ENCODE assay signal across 8 cellular contexts in genomic region chr19:39428309-39429112, GRCh38. TPM values are rescaled to one million over a fixed set of nuclear protein-coding genes. Genes with fewer than 3 reads are reported as not detected.
DNase-seq lines count a peak whose midpoint lies in the region; ATAC-seq and TF ChIP-seq lines count a peak whose summit lies in the region.

No MANE protein-coding gene starts in this region.

- CTCF ChIA-PET in Panc1 (lab: Charles Lee) = interaction anchor here (0.5 to 7.9 kb wide), 22 partner anchors 10 to 477 kb away, joined by 3 to 147 read pairs (median 5); partner anchors contain the start of genes DLL3, DYRK1B, EID2B and FBL

- peak overlapping the region; percentile 56 for H3K4me2 ChIP-seq in neural progenitor cell

- no peaks in the 10 kb centered on the region for H3K9me3 Mint-ChIP-seq in neural progenitor cell

- H3K27ac Mint-ChIP-seq in neural progenitor cell = peak overlapping the region; percentile 96

- intact Hi-C loops in Panc1 (cut with micrococcal nuclease; ENCODE audit: unreplicated experiment) = loop anchor here (5.0 kb wide), 1 partner anchor 396 kb away; the partner anchor contains the start of gene FBXO27

- ATAC-seq in Panc1 = peak; percentile 70
- ATAC-seq in GM21447 (IDR thresholded peaks at IDR 0.05; ENCODE audit: unreplicated experiment) = no peak

- H3K9me3 ChIP-seq in Panc1 (ENCODE audit: control insufficient read depth, insufficient read depth, low read depth, low read length) (no peaks in the 10 kb centered on the region), neural progenitor cell (ENCODE audit: low read depth) (no peaks in the 10 kb centered on the region)

- peaks cover 4% of the 10 kb centered on the region for H3K27me3 Mint-ChIP-seq in neural progenitor cell (ENCODE audit: insufficient read depth, low read depth)

- H3K4me3 Mint-ChIP-seq in neural progenitor cell = peak overlapping the region; percentile 73

- DNase-seq in AG10803 (ENCODE audit: low read depth) (peak; percentile 93), Panc1 (ENCODE audit: low read depth, low spot score) (peak; percentile 92), fibroblast of pulmonary artery (ENCODE audit: low read depth) (peak; percentile 94), neural progenitor cell (ENCODE audit: low spot score) (peak; percentile 91), NCI-H2107 (lab: John Stamatoyannopoulos, UW) (no peak), NOMO-1 treated with DMSO at 0.1 percent for 48 hours (lab: John Stamatoyannopoulos, UW; ENCODE audit: unreplicated experiment) (no peak), GM13976 (ENCODE audit: low spot score) (no peak)

- peaks cover 15% of the 10 kb centered on the region for H4K20me1 ChIP-seq in neural progenitor cell (ENCODE audit: low read depth)

- no peak overlapping the region for H2AFZ ChIP-seq in neural progenitor cell (replicated peaks)

- H3K4me3 ChIP-seq in AG10803 (ENCODE audit: low read length) = peak overlapping the region; percentile 20; the same call in 1 of the 2 replicates
- peak overlapping the region; percentile 0 to 17; a peak in 3 of 4 replicates for H3K4me3 ChIP-seq in Panc1 (ENCODE audit: low read depth in 2 of 2, low read length in 2 of 2)
- H3K4me3 ChIP-seq in fibroblast of pulmonary artery (replicated peaks; ENCODE audit: low read depth, low read length) = no peak overlapping the region
- H3K4me3 ChIP-seq in neural progenitor cell = no peak overlapping the region

- POLR2A ChIA-PET in Panc1 (lab: Charles Lee) = interaction anchor here (0.6 to 5.3 kb wide), 25 partner anchors 7 to 405 kb away, joined by 3 to 230 read pairs (median 5); partner anchors contain the start of genes DYRK1B, EID2, EID2B and MED29

- peaks cover 24% of the 10 kb centered on the region for H3K36me3 ChIP-seq in Panc1 (ENCODE audit: control insufficient read depth, insufficient read depth, low read length)
- peaks cover 4% of the 10 kb centered on the region for H3K36me3 ChIP-seq in neural progenitor cell

- H3K27ac ChIP-seq in Panc1 (ENCODE audit: low read length) (peak overlapping the region; percentile 86), neural progenitor cell (peak overlapping the region; percentile 95)

- TF ChIP-seq CTCF in AG10803 (conservative IDR thresholded peaks at IDR 0.05; ENCODE audit: low read length) (peak; percentile 20), Panc1 (IDR thresholded peaks at IDR 0.05) (no peak), fibroblast of pulmonary artery (IDR thresholded peaks at IDR 0.05; ENCODE audit: low read length, missing control alignments) (no peak), neural progenitor cell (IDR thresholded peaks at IDR 0.05) (no peak), GM13976 (IDR thresholded peaks at IDR 0.05; ENCODE audit: borderline replicate concordance, control extremely low read depth, extremely low read depth, insufficient read depth, missing control alignments) (no peak)

- in situ Hi-C loops in Panc1 (cut with HindIII; ENCODE audit: low pct_unique_long_range_greater_than_20kb, low sequenced_read_pairs) = loop anchor here (5.0 kb wide), 2 partner anchors 36 to 74 kb away; partner anchors contain the start of genes MED29 and PAF1
- in situ Hi-C loops in GM13976 (cut with MboI; ENCODE audit: low sequenced_read_pairs, unreplicated experiment) = no loop called here

- peaks cover 75% of the 10 kb centered on the region for H3K4me1 ChIP-seq in Panc1 (ENCODE audit: control insufficient read depth, insufficient read depth, low read length)
- peaks cover 10% of the 10 kb centered on the region for H3K4me1 ChIP-seq in neural progenitor cell

- H3K9ac ChIP-seq in neural progenitor cell = no peak overlapping the region

- H3K27me3 ChIP-seq in Panc1 (ENCODE audit: control insufficient read depth, insufficient read depth, low read length) (no peaks in the 10 kb centered on the region), neural progenitor cell (no peaks in the 10 kb centered on the region)

- no TSS peak for BruUV-seq in Panc1 (replicated peaks; lab: Mats Ljungman, UMichigan)

- peaks cover 24% of the 10 kb centered on the region for H3K4me1 Mint-ChIP-seq in neural progenitor cell

- peaks cover 59% of the 10 kb centered on the region for H3F3A ChIP-seq in neural progenitor cell (ENCODE audit: low read depth)

- peaks cover 22% of the 10 kb centered on the region for H3K36me3 Mint-ChIP-seq in neural progenitor cell

- peaks cover 8% of the 10 kb centered on the region for H3K79me2 ChIP-seq in neural progenitor cell (ENCODE audit: low read depth)

RNA-seq across cellular contexts. Expression of gene RPS16, which starts 7.2 kb away (rescaled TPM):
- total RNA-seq in Panc1 (2021; ENCODE audit: unreplicated experiment) (27,832 TPM), neural progenitor cell (ENCODE audit: low replicate concordance) (94.8 and 268 TPM in 2 replicates)
- 38,578 TPM for polyA plus RNA-seq in Panc1 (2012; ENCODE audit: insufficient read length)

RNA-seq across cellular contexts. Expression of gene PLEKHG2, which starts 16.0 kb away (rescaled TPM):
- total RNA-seq in Panc1 (2021; ENCODE audit: unreplicated experiment) (1,988 TPM), neural progenitor cell (ENCODE audit: low replicate concordance) (10.7 and 46.9 TPM in 2 replicates)
- 2,032 TPM for polyA plus RNA-seq in Panc1 (2012; ENCODE audit: insufficient read length)

RNA-seq across cellular contexts. Expression of gene SUPT5H, which starts 16.9 kb away (rescaled TPM):
- total RNA-seq in Panc1 (2021; ENCODE audit: unreplicated experiment) (1,614 TPM), neural progenitor cell (ENCODE audit: low replicate concordance) (48.5 and 84.3 TPM in 2 replicates)
- polyA plus RNA-seq in Panc1 (2012; ENCODE audit: insufficient read length) = 1,718 TPM

RNA-seq across cellular contexts. Expression of gene ZFP36, which starts 21.9 kb away (rescaled TPM):
- total RNA-seq in Panc1 (2021; ENCODE audit: unreplicated experiment) (414 TPM), neural progenitor cell (ENCODE audit: low replicate concordance) (1.2 TPM in 1 of 2 replicates, not detected in the other)
- 369 TPM for polyA plus RNA-seq in Panc1 (2012; ENCODE audit: insufficient read length)

RNA-seq across cellular contexts. Expression of gene MED29, which starts 37.3 kb away (rescaled TPM):
- 739 TPM for total RNA-seq in Panc1 (2021; ENCODE audit: unreplicated experiment)
- 764 TPM for polyA plus RNA-seq in Panc1 (2012; ENCODE audit: insufficient read length)
- total RNA-seq in neural progenitor cell (ENCODE audit: low replicate concordance) = 27.0 and 28.2 TPM in 2 replicates

Comparison
In these comparisons a context has a peak if more than half of its experiments do, and no peak if none do; other contexts are left out.
1. DNase-seq: peak in AG10803 (single experiment), Panc1 (single experiment), fibroblast of pulmonary artery (single experiment) and neural progenitor cell (single experiment); none in NCI-H2107 (single experiment), NOMO-1 treated with DMSO at 0.1 percent for 48 hours (single experiment) and GM13976 (single experiment).
2. H3K4me3 ChIP-seq: peak in AG10803 (single experiment) and Panc1 (2 of 2); none in fibroblast of pulmonary artery (single experiment) and neural progenitor cell (single experiment).
3. RNA of gene RPS16, which starts 7.2 kb away (total RNA-seq): 27,832 TPM in Panc1 (single experiment); 94.8 to 268 TPM in neural progenitor cell; every median in the first group is over 100 times any median in the second.
4. RNA of gene PLEKHG2, which starts 16.0 kb away (total RNA-seq): 1,988 TPM in Panc1 (single experiment); 10.7 to 46.9 TPM in neural progenitor cell; every median in the first group is over 10 times any median in the second.
5. RNA of gene SUPT5H, which starts 16.9 kb away (total RNA-seq): 1,614 TPM in Panc1 (single experiment); 48.5 to 84.3 TPM in neural progenitor cell; every median in the first group is over 10 times any median in the second.